Comparison of ENCODE assay signal across 17 cellular contexts in the genomic region with DNA sequence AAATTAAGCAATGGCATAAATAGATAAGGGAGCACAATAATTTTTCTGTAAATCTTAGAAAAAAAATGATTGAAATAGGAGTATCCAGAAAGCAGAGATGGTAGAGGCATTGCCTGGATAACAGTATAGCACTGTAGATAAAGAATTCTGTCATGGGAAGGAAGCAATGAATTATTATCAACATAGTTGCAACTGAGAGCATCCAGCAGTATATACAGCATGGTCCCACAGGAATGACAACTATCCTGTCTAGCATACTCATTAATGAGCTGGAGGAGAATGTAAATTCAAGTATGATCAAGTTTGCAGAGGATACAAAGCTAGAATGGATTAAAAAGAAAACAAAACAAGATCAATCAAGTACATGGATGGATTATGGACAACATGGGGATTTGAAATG.
DNase-seq lines count a peak whose midpoint lies in the region; ATAC-seq and TF ChIP-seq lines count a peak whose summit lies in the region.
"Had no signal": no experiment of that assay in that cellular context is flagged by ENCODE, and none has a peak within 500 bp of the region (broad histone marks: within the 10 kb centered on the region; RNA-seq: fewer than 3 reads in every experiment).

No MANE protein-coding gene starts in this region.

- no peaks in the 10 kb centered on the region for H3K36me3 ChIP-seq in smooth muscle cell (ENCODE audit: low read depth)

- H3K79me2 ChIP-seq in smooth muscle cell (ENCODE audit: low read depth) (no peaks in the 10 kb centered on the region), H9 (ENCODE audit: insufficient read depth, low read length) (no peaks in the 10 kb centered on the region)

- no peaks in the 10 kb centered on the region for H3K27me3 Mint-ChIP-seq in H9 (ENCODE audit: low read depth)
- H3K27me3 Mint-ChIP-seq: B cell; CD4-positive, alpha-beta T cell; IgD-negative memory B cell had no signal

- H3K9ac ChIP-seq in smooth muscle cell (ENCODE audit: low read depth), result no peak overlapping the region
- no peak overlapping the region for H3K9ac ChIP-seq in H9 (ENCODE audit: extremely low read depth, insufficient read length, low read length)

- no peak overlapping the region for H4K91ac ChIP-seq in H9 (ENCODE audit: insufficient read length, low read depth, low read length)

- H2BK5ac ChIP-seq in H9 (ENCODE audit: insufficient read length, low read length), result no peak overlapping the region

- H3K4me2 ChIP-seq in smooth muscle cell (peak overlapping the region; percentile 18), H9 (ENCODE audit: insufficient read depth, insufficient read length, low read length) (no peak overlapping the region)

- no peaks in the 10 kb centered on the region for H3K79me1 ChIP-seq in H9 (ENCODE audit: insufficient read depth, low read depth, low read length, poor library complexity, severe bottlenecking)

- no peak overlapping the region for H2BK120ac ChIP-seq in H9 (ENCODE audit: low read depth, low read length, poor library complexity, severe bottlenecking)

- H3K4me3 ChIP-seq in fibroblast of villous mesenchyme (ENCODE audit: low read depth, low read length), result no peak overlapping the region
- H3K4me3 ChIP-seq in smooth muscle cell, result no peak overlapping the region

- no peak overlapping the region for H3K56ac ChIP-seq in H9 (ENCODE audit: insufficient read length, low read depth, low read length)

- no peak overlapping the region for H3T11ph ChIP-seq in H9 (ENCODE audit: low read length)

- no peak overlapping the region for H4K8ac ChIP-seq in H9 (replicated peaks; ENCODE audit: insufficient read length, low read depth, low read length)

- H2BK20ac ChIP-seq in H9 (ENCODE audit: low read depth, low read length, poor library complexity, severe bottlenecking), result no peak overlapping the region

- no peaks in the 10 kb centered on the region for H3K9me3 ChIP-seq in smooth muscle cell (replicated peaks; ENCODE audit: low read depth)
- no peaks in the 10 kb centered on the region for H3K9me3 ChIP-seq in H9 (ENCODE audit: control insufficient read depth, low read depth, low read length)

- peak; percentile 3 for DNase-seq in NCI-H82 (lab: John Stamatoyannopoulos, UW)
- DNase-seq in NCI-H82 treated with DMSO at 0.1 percent for 48 hours (lab: John Stamatoyannopoulos, UW; ENCODE audit: unreplicated experiment), result no peak
- DNase-seq in amniotic epithelial cell (ENCODE audit: low read depth), result peak; percentile 59
- DNase-seq in fibroblast of villous mesenchyme (ENCODE audit: low read depth), result peak; percentile 57
- no peak for DNase-seq in smooth muscle cell (lab: John Stamatoyannopoulos, UW; ENCODE audit: unreplicated experiment)
- DNase-seq in HK-2 (ENCODE audit: unreplicated experiment), result no peak
- DNase-seq in H9, result no peak
- DNase-seq: C1 segment of cervical spinal cord; Calu3; CD4-positive, alpha-beta T cell; DMS 273 treated with DMSO at 0.1 percent for 48 hours; HCEC 1CT; KG1 had no signal

- no peak overlapping the region for H4K5ac ChIP-seq in H9 (ENCODE audit: insufficient read length, low read depth, low read length)

- no peaks in the 10 kb centered on the region for H3K27me3 ChIP-seq in smooth muscle cell (ENCODE audit: low read depth)
- H3K27me3 ChIP-seq in H9 (ENCODE audit: insufficient read depth, low read length), result no peaks in the 10 kb centered on the region

- H3K27ac ChIP-seq in smooth muscle cell (ENCODE audit: low read depth) (no peak overlapping the region), H9 (ENCODE audit: insufficient read length, low read depth, low read length) (no peak overlapping the region)
- H3K27ac ChIP-seq: 22Rv1 had no signal

- H2AFZ ChIP-seq in smooth muscle cell (ENCODE audit: low read depth) (no peak overlapping the region), H9 (ENCODE audit: low read length) (no peak overlapping the region)

- H3F3A ChIP-seq in smooth muscle cell (ENCODE audit: low read depth), result no peaks in the 10 kb centered on the region

- H3K4me1 Mint-ChIP-seq in H9, result no peaks in the 10 kb centered on the region
- H3K4me1 Mint-ChIP-seq: B cell, IgD-negative memory B cell had no signal

- H2BK12ac ChIP-seq in H9 (ENCODE audit: insufficient read length, low read depth, low read length), result no peak overlapping the region

- H3K27ac Mint-ChIP-seq in H9, result no peak overlapping the region
- H3K27ac Mint-ChIP-seq: B cell; CD4-positive, alpha-beta T cell; IgD-negative memory B cell had no signal

- no peak overlapping the region for H3K4ac ChIP-seq in H9 (ENCODE audit: low read depth, low read length)

- no peak overlapping the region for H3K23ac ChIP-seq in H9 (ENCODE audit: insufficient read length, low read depth, low read length)

- H2AK5ac ChIP-seq in H9 (ENCODE audit: insufficient read length, low read length), result no peak overlapping the region

- no peaks in the 10 kb centered on the region for H3K4me1 ChIP-seq in smooth muscle cell (ENCODE audit: low read depth)
- no peaks in the 10 kb centered on the region for H3K4me1 ChIP-seq in H9 (ENCODE audit: insufficient read depth, low read length)

- peaks cover 0 to 4% (median 2%) of the 10 kb centered on the region in 3 experiments; a peak in 2 of 7 replicates for H3K36me3 Mint-ChIP-seq in H9 (ENCODE audit: insufficient read depth in 1 of 3, low read depth in 3 of 3)

- TF ChIP-seq CTCF in fibroblast of villous mesenchyme (IDR thresholded peaks at IDR 0.05; ENCODE audit: insufficient read depth, low read depth, low read length), result no peak
- no peak for TF ChIP-seq CTCF in smooth muscle cell (IDR thresholded peaks at IDR 0.05; ENCODE audit: borderline replicate concordance, insufficient read depth, poor library complexity, severe bottlenecking)
- TF ChIP-seq CTCF in H9 (conservative IDR thresholded peaks at IDR 0.05), result no peak

- H3K23me2 ChIP-seq in H9 (ENCODE audit: insufficient read length, low read depth, low read length, poor library complexity, severe bottlenecking), result no peaks in the 10 kb centered on the region

- H3K18ac ChIP-seq in H9 (ENCODE audit: insufficient read length, low read depth, low read length), result no peak overlapping the region

- no peak overlapping the region for H3K4me3 Mint-ChIP-seq in H9
- H3K4me3 Mint-ChIP-seq: B cell; CD4-positive, alpha-beta T cell; IgD-negative memory B cell had no signal

- H3K9me3 Mint-ChIP-seq in H9, result peaks cover 0 to 2% of the 10 kb centered on the region in 2 experiments; a peak in 1 of 5 replicates
- H3K9me3 Mint-ChIP-seq: IgD-negative memory B cell had no signal

- ATAC-seq in HG02571 (IDR thresholded peaks at IDR 0.05; ENCODE audit: unreplicated experiment), result no peak

- H2BK15ac ChIP-seq in H9 (ENCODE audit: low read depth, low read length), result no peak overlapping the region

- no peak overlapping the region for H3K14ac ChIP-seq in H9 (ENCODE audit: insufficient read depth, low read length)

- H4K20me1 ChIP-seq in smooth muscle cell (ENCODE audit: low read depth), result no peaks in the 10 kb centered on the region
- no peaks in the 10 kb centered on the region for H4K20me1 ChIP-seq in H9 (ENCODE audit: control insufficient read depth, insufficient read depth, insufficient read length)

Comparison
In these comparisons a context has a peak if more than half of its experiments do, and no peak if none do; other contexts are left out.
1. DNase-seq: peak in NCI-H82 (single experiment), amniotic epithelial cell (single experiment) and fibroblast of villous mesenchyme (single experiment); none in NCI-H82 treated with DMSO at 0.1 percent for 48 hours (single experiment), smooth muscle cell (single experiment), HK-2 (single experiment) and H9 (single experiment).